16 cellular contexts compared by ENCODE assay signal in the genomic region with DNA sequence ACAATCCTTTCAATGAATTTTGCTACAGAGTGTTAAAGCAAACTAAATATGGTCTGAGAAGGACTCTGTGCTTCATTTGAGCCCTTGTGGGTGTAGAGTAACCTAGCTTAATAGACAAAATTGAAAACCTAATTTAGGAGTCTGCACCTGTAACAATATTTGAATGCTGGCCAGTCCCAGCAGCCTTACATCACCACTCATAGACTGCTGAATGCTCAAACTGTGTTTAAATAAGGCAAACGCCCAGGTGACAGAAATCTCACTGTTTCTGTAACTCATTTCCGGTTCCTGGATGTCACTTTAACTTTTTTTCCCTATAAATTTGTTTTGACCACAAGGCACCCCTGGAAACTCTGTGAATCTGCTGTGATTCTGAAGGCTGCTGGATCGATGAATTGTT. TPM values are rescaled to one million over a fixed set of nuclear protein-coding genes. Genes with fewer than 3 reads are reported as not detected.
A peak's percentile ranks its signal among the peaks of the same experiment; 100 is the strongest.
DNase-seq lines count a peak whose midpoint lies in the region; ATAC-seq and TF ChIP-seq lines count a peak whose summit lies in the region.
"Had no signal": no experiment of that assay in that cellular context is flagged by ENCODE, and none has a peak within 500 bp of the region (broad histone marks: within the 10 kb centered on the region; RNA-seq: fewer than 3 reads in every experiment).

No MANE protein-coding gene starts in this region.

- no peaks in the 10 kb centered on the region for H3K79me2 ChIP-seq in OCI-LY7 (ENCODE audit: insufficient read depth, low read depth, low read length)

- POLR2A ChIA-PET in OCI-LY7 (lab: Charles Lee) = no interaction called here

- peak in 2 of 3 experiments; percentile 21 to 64 for DNase-seq in NCI-H1417 (lab: John Stamatoyannopoulos, UW)
- DNase-seq in NCI-H1417 treated with DMSO at 0.1 percent for 48 hours (lab: John Stamatoyannopoulos, UW) = no peak
- DNase-seq in NCI-H2196 (lab: John Stamatoyannopoulos, UW; ENCODE audit: unreplicated experiment) = peak; percentile 52
- DNase-seq in OCI-LY7 (ENCODE audit: low spot score) = peak; percentile 27
- DNase-seq in upper lobe of right lung = no peak
- no peak for DNase-seq in natural killer cell
- DNase-seq in vagina (ENCODE audit: extremely low spot score in 2 of 2) = no peak
- no peak for DNase-seq in ureter (ENCODE audit: low spot score)
- DNase-seq: 8988T; BE2C; Calu3; CD4-positive, alpha-beta T cell; NCI-H2107; NCI-H446 treated with DMSO at 0.1 percent for 48 hours had no signal

- intact Hi-C loops in OCI-LY7 (cut with micrococcal nuclease; ENCODE audit: unreplicated experiment) = no loop called here
- intact Hi-C loops in upper lobe of right lung (cut with DNase I) = no loop called here
- intact Hi-C loops in natural killer cell (cut with micrococcal nuclease) = no loop called here
- intact Hi-C loops in vagina (cut with DNase I) = no loop called here

- H3K4me3 Mint-ChIP-seq in natural killer cell = no peak overlapping the region
- H3K4me3 Mint-ChIP-seq: CD4-positive, alpha-beta T cell had no signal

- no peak for TF ChIP-seq POLR2A in vagina (IDR thresholded peaks at IDR 0.05)

- no peak overlapping the region for H3K27ac Mint-ChIP-seq in natural killer cell
- H3K27ac Mint-ChIP-seq: CD4-positive, alpha-beta T cell had no signal

- H4K20me1 ChIP-seq in OCI-LY7 (ENCODE audit: insufficient read depth, low read length) = no peaks in the 10 kb centered on the region

- H3K4me1 ChIP-seq in OCI-LY7 (ENCODE audit: insufficient read depth, low read length, poor library complexity, severe bottlenecking) (peaks cover 22% of the 10 kb centered on the region), upper lobe of right lung (no peaks in the 10 kb centered on the region), vagina (no peaks in the 10 kb centered on the region)
- H3K4me1 ChIP-seq: BE2C had no signal

- CTCF ChIA-PET in OCI-LY7 (lab: Charles Lee; ENCODE audit: unreplicated experiment) = no interaction called here

- H3K27ac ChIP-seq in OCI-LY7 (ENCODE audit: low read depth, low read length, poor library complexity, severe bottlenecking) (no peak overlapping the region), upper lobe of right lung (no peak overlapping the region), vagina (no peak overlapping the region)

- H3K4me2 ChIP-seq in OCI-LY7 (ENCODE audit: low read length) = peak overlapping the region; percentile 22

- H3K27me3 ChIP-seq in upper lobe of right lung = no peaks in the 10 kb centered on the region
- no peaks in the 10 kb centered on the region for H3K27me3 ChIP-seq in vagina
- H3K27me3 ChIP-seq: BE2C had no signal

- H3K9me3 Mint-ChIP-seq in natural killer cell = no peaks in the 10 kb centered on the region
- H3K9me3 Mint-ChIP-seq: CD4-positive, alpha-beta T cell had no signal

- H3K36me3 ChIP-seq in OCI-LY7 (ENCODE audit: insufficient read depth, low read length) (no peaks in the 10 kb centered on the region), upper lobe of right lung (no peaks in the 10 kb centered on the region), vagina (no peaks in the 10 kb centered on the region)
- H3K36me3 ChIP-seq: BE2C had no signal

- H3K4me1 Mint-ChIP-seq in natural killer cell = no peaks in the 10 kb centered on the region

- H3K9me3 ChIP-seq in OCI-LY7 (ENCODE audit: low read length) (peaks cover 3% of the 10 kb centered on the region), upper lobe of right lung (no peaks in the 10 kb centered on the region), vagina (no peaks in the 10 kb centered on the region)
- H3K9me3 ChIP-seq: BE2C had no signal

- BruUV-seq in OCI-LY7 (replicated peaks; lab: Mats Ljungman, UMichigan) = no TSS peak

- H2AFZ ChIP-seq in OCI-LY7 (ENCODE audit: low read length) = no peak overlapping the region

- H3K27me3 Mint-ChIP-seq in natural killer cell (ENCODE audit: low read depth in 2 of 2) = peaks cover 0 to 8% of the 10 kb centered on the region in 2 donors

- H3K9me2 ChIP-seq in OCI-LY7 (ENCODE audit: insufficient read depth, low read length) = no peaks in the 10 kb centered on the region

- H3K36me3 Mint-ChIP-seq in natural killer cell = no peaks in the 10 kb centered on the region

- peak; percentile 25 for ATAC-seq in upper lobe of right lung
- no peak for ATAC-seq in natural killer cell
- ATAC-seq: K562 had no signal

- TF ChIP-seq CTCF in OCI-LY7 (conservative IDR thresholded peaks at IDR 0.05; ENCODE audit: low read length) (no peak), upper lobe of right lung (IDR thresholded peaks at IDR 0.05) (no peak), natural killer cell (IDR thresholded peaks at IDR 0.05) (no peak), vagina (IDR thresholded peaks at IDR 0.05) (no peak)

- H3K4me3 ChIP-seq in OCI-LY7 (ENCODE audit: low read depth, low read length, poor library complexity, severe bottlenecking) = no peak overlapping the region
- H3K4me3 ChIP-seq in upper lobe of right lung = no peak overlapping the region
- no peak overlapping the region for H3K4me3 ChIP-seq in vagina
- H3K4me3 ChIP-seq: K562 had no signal

RNA-seq across cellular contexts. Expression of gene GLYATL1B, which starts 45.5 kb away (rescaled TPM):
- total RNA-seq in OCI-LY7 (2014; rRNA removed; shearing (Covaris generic)) = 0.59 TPM in 1 of 2 replicates, not detected in the other
- total RNA-seq in OCI-LY7 (2022) = not detected in 2 replicates
- total RNA-seq in upper lobe of right lung = not detected
- total RNA-seq in natural killer cell = not detected
- total RNA-seq in vagina = not detected
- total RNA-seq in ureter = not detected
- total RNA-seq: Calu3; CD4-positive, alpha-beta T cell; H4; K562 had no signal

Comparison
In these comparisons a context has a peak if more than half of its experiments do, and no peak if none do; other contexts are left out.
1. DNase-seq: peak in NCI-H1417 (2 of 3), NCI-H2196 (single experiment) and OCI-LY7 (single experiment); none in NCI-H1417 treated with DMSO at 0.1 percent for 48 hours (single experiment), upper lobe of right lung (single experiment), natural killer cell (single experiment), vagina (0 of 2) and ureter (single experiment).